1 cellular context compared by ENCODE assay signal in the genomic region with DNA sequence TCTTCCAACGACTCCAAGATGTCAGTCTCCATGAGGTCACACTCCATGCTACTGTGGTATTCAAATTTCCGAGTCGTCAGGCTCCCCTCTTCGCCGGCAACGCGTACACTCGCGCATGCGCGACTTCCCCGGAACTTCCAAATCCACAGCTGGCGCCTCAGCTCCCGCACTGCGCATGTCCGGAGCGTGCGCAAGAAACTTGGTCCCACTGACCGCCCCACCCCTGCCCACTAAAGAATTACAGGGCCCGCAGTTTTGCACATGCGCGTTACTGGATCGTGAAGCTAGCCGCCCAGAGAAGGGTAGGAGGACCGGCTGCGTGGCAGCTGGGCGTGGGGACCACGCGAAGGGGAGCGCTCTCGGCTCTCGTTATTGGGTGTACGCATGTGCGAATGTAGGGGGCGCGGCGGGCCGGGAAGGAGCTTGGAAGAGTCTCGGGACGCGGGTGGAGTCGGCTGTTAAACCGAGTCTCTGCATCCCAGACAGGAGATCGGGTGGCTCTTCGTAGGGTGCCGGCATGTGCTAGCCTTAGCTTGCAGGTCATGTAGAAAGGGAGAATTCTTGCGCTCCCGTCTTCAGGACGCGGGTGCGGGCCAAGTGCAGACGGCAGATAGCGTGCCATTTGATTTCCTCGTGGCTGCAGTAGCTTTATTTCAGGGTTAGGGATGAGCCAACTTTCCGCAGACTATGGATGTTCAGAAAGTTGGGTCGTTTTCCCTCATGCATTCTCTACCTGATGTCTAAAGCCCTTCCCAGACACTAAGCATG.
TF ChIP-seq lines count a peak whose summit lies in the region.

A gene (minus strand): TSS at position 125 of the 768 bp plus-strand sequence. CDS start 78 bp downstream, at position 47.

TF ChIP-seq in HEK293, 187 proteins besides CTCF, POLR2A, EP300 and RAD21 (continued from another document):
- TF ChIP-seq, protein P1, sequence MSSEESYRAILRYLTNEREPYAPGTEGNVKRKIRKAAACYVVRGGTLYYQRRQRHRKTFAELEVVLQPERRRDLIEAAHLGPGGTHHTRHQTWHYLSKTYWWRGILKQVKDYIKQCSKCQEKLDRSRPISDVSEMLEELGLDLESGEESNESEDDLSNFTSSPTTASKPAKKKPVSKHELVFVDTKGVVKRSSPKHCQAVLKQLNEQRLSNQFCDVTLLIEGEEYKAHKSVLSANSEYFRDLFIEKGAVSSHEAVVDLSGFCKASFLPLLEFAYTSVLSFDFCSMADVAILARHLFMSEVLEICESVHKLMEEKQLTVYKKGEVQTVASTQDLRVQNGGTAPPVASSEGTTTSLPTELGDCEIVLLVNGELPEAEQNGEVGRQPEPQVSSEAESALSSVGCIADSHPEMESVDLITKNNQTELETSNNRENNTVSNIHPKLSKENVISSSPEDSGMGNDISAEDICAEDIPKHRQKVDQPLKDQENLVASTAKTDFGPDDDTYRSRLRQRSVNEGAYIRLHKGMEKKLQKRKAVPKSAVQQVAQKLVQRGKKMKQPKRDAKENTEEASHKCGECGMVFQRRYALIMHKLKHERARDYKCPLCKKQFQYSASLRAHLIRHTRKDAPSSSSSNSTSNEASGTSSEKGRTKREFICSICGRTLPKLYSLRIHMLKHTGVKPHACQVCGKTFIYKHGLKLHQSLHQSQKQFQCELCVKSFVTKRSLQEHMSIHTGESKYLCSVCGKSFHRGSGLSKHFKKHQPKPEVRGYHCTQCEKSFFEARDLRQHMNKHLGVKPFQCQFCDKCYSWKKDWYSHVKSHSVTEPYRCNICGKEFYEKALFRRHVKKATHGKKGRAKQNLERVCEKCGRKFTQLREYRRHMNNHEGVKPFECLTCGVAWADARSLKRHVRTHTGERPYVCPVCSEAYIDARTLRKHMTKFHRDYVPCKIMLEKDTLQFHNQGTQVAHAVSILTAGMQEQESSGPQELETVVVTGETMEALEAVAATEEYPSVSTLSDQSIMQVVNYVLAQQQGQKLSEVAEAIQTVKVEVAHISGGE (tag by site-specific recombination; conservative IDR thresholded peaks at IDR 0.05; ENCODE audit: low read depth), result peak; percentile 90
- TF ChIP-seq ZXDB (tag by site-specific recombination; IDR thresholded peaks at IDR 0.05) (peak; percentile 45; the same call in 1 of the 2 replicates), ZNF24 (tag by site-specific recombination; IDR thresholded peaks at IDR 0.05) (0 out of 2 replicates have a peak, but pooled peaks have one; percentile 22), GLIS2 (tag by site-specific recombination; IDR thresholded peaks at IDR 0.05) (0 out of 2 replicates have a peak, but pooled peaks have one; percentile 12), ZBTB48 (tag by site-specific recombination; IDR thresholded peaks at IDR 0.05) (peak; percentile 15; the same call in 1 of the 2 replicates), KLF8 (tag by site-specific recombination; IDR thresholded peaks at IDR 0.05) (peak; percentile 41), SETDB1 (IDR thresholded peaks at IDR 0.05; ENCODE audit: insufficient read length, low read length) (no peak), EGR2 (tag by site-specific recombination; IDR thresholded peaks at IDR 0.05; ENCODE audit: low read depth) (0 out of 2 replicates have a peak, but pooled peaks have one; percentile 16), ZNF654 (tag by site-specific recombination; IDR thresholded peaks at IDR 0.05; ENCODE audit: low read depth) (no peak), KLF10 (tag by site-specific recombination; IDR thresholded peaks at IDR 0.05) (peak; percentile 18; the same call in 1 of the 2 replicates)
- TF ChIP-seq, protein P2, sequence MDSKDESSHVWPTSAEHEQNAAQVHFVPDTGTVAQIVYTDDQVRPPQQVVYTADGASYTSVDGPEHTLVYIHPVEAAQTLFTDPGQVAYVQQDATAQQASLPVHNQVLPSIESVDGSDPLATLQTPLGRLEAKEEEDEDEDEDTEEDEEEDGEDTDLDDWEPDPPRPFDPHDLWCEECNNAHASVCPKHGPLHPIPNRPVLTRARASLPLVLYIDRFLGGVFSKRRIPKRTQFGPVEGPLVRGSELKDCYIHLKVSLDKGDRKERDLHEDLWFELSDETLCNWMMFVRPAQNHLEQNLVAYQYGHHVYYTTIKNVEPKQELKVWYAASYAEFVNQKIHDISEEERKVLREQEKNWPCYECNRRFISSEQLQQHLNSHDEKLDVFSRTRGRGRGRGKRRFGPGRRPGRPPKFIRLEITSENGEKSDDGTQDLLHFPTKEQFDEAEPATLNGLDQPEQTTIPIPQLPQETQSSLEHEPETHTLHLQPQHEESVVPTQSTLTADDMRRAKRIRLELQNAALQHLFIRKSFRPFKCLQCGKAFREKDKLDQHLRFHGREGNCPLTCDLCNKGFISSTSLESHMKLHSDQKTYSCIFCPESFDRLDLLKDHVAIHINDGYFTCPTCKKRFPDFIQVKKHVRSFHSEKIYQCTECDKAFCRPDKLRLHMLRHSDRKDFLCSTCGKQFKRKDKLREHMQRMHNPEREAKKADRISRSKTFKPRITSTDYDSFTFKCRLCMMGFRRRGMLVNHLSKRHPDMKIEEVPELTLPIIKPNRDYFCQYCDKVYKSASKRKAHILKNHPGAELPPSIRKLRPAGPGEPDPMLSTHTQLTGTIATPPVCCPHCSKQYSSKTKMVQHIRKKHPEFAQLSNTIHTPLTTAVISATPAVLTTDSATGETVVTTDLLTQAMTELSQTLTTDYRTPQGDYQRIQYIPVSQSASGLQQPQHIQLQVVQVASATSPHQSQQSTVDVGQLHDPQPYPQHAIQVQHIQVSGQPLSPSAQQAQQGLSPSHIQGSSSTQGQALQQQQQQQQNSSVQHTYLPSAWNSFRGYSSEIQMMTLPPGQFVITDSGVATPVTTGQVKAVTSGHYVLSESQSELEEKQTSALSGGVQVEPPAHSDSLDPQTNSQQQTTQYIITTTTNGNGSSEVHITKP (tag by site-specific recombination; IDR thresholded peaks at IDR 0.05), result peak; percentile 94
- TF ChIP-seq, protein P3, sequence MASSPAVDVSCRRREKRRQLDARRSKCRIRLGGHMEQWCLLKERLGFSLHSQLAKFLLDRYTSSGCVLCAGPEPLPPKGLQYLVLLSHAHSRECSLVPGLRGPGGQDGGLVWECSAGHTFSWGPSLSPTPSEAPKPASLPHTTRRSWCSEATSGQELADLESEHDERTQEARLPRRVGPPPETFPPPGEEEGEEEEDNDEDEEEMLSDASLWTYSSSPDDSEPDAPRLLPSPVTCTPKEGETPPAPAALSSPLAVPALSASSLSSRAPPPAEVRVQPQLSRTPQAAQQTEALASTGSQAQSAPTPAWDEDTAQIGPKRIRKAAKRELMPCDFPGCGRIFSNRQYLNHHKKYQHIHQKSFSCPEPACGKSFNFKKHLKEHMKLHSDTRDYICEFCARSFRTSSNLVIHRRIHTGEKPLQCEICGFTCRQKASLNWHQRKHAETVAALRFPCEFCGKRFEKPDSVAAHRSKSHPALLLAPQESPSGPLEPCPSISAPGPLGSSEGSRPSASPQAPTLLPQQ (tag by site-specific recombination; IDR thresholded peaks at IDR 0.05), result peak; percentile 60
- TF ChIP-seq, protein P4, sequence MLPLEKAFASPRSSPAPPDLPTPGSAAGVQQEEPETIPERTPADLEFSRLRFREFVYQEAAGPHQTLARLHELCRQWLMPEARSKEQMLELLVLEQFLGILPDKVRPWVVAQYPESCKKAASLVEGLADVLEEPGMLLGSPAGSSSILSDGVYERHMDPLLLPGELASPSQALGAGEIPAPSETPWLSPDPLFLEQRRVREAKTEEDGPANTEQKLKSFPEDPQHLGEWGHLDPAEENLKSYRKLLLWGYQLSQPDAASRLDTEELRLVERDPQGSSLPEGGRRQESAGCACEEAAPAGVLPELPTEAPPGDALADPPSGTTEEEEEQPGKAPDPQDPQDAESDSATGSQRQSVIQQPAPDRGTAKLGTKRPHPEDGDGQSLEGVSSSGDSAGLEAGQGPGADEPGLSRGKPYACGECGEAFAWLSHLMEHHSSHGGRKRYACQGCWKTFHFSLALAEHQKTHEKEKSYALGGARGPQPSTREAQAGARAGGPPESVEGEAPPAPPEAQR (tag by site-specific recombination; IDR thresholded peaks at IDR 0.05), result no peak
